Comparison of ENCODE assay signal across 10 cellular contexts in genomic region chr10:1240341-1240775, GRCh38.
A peak's percentile ranks its signal among the peaks of the same experiment; 100 is the strongest.
DNase-seq lines count a peak whose midpoint lies in the region; ATAC-seq, FAIRE-seq and TF ChIP-seq lines count a peak whose summit lies in the region.
"Had no signal": no experiment of that assay in that cellular context is flagged by ENCODE, and none has a peak within 500 bp of the region (broad histone marks: within the 10 kb centered on the region; RNA-seq: fewer than 3 reads in every experiment).

No MANE protein-coding gene starts in this region.

- peak overlapping the region; percentile 55 for H3K18ac ChIP-seq in H1 (ENCODE audit: extremely low read depth, low read length)

- H3K27ac Mint-ChIP-seq in neural progenitor cell: no peak overlapping the region

- WGBS in H1 (ENCODE audit: extremely low coverage in 1 of 2, insufficient coverage in 1 of 2, insufficient read length in 1 of 2, insufficient replicate concordance in 2 of 2, low coverage in 1 of 2, low lambda C conversion rate in 2 of 2, missing lambda C conversion rate in 1 of 2), 2 experiments: 19% methylated on average over 7 of the region's 8 CpGs; no CpG with 5 or more reads in 1 of the 2 experiments

- peak; percentile 46 for DNase-seq in GF-D8 (lab: John Stamatoyannopoulos, UW)
- DNase-seq in NCI-H2107 (lab: John Stamatoyannopoulos, UW): peak; percentile 5
- DNase-seq in H1 (ENCODE audit: low read depth in 1 of 2, low spot score in 2 of 2): peak; percentile 31 to 70
- DNase-seq in neural progenitor cell (ENCODE audit: low spot score): no peak
- DNase-seq in SIG-M5 (lab: John Stamatoyannopoulos, UW): no peak
- DNase-seq in GM19238 (ENCODE audit: insufficient read length, low spot score): no peak
- DNase-seq: GOT3 had no signal

- H3K56ac ChIP-seq in H1 (replicated peaks; ENCODE audit: insufficient read length, low read depth, low read length): peak overlapping the region; percentile 10

- no peaks in the 10 kb centered on the region for H3K79me2 ChIP-seq in H1 (ENCODE audit: control insufficient read depth in 1 of 2, insufficient read depth in 2 of 2, low read length in 2 of 2)
- no peaks in the 10 kb centered on the region for H3K79me2 ChIP-seq in neural progenitor cell (ENCODE audit: low read depth)

- peak overlapping the region; percentile 57 for H3K4ac ChIP-seq in H1 (replicated peaks; ENCODE audit: insufficient read length, low read depth, low read length)

- POLR2A ChIA-PET in H1 (lab: Charles Lee; ENCODE audit: partially characterized antibody): interaction anchor here (0.8 kb wide), 1 partner anchor 27 kb away, joined by 3 read pairs; no protein-coding TSS in a partner anchor

- peak overlapping the region; percentile 77 for H4K5ac ChIP-seq in H1 (ENCODE audit: insufficient read length, low read depth, low read length)

- FAIRE-seq in H1 (lab: Jason Lieb, UNC): no peak

- TF ChIP-seq POLR2A in H1 (IDR thresholded peaks at IDR 0.05; ENCODE audit: control extremely low read depth in 1 of 2, low read depth in 2 of 2, low read length in 2 of 2): peak in 1 of 2 experiments; percentile 44; a peak in 1 of 3 replicates

- ATAC-seq in GM19035 (IDR thresholded peaks at IDR 0.05; ENCODE audit: unreplicated experiment) (no peak), HG02759 (IDR thresholded peaks at IDR 0.05; ENCODE audit: unreplicated experiment) (no peak)

- no peaks in the 10 kb centered on the region for H3K23me2 ChIP-seq in H1 (ENCODE audit: low read depth, low read length)

- H3K4me3 Mint-ChIP-seq in neural progenitor cell: peak overlapping the region; percentile 76

- H2BK5ac ChIP-seq in H1 (ENCODE audit: low read depth, low read length): peak overlapping the region; percentile 79

- peaks cover 15% of the 10 kb centered on the region for H3F3A ChIP-seq in neural progenitor cell (ENCODE audit: low read depth)

- no peak overlapping the region for H3K14ac ChIP-seq in H1 (ENCODE audit: insufficient read length)

- peak overlapping the region; percentile 78 for H4K91ac ChIP-seq in H1 (replicated peaks; ENCODE audit: insufficient read length, low read length)

- H4K20me1 ChIP-seq in H1 (replicated peaks in 1 of 2; ENCODE audit: control insufficient read depth in 1 of 2, insufficient read depth in 2 of 2, low read length in 2 of 2) (no peaks in the 10 kb centered on the region), neural progenitor cell (ENCODE audit: low read depth) (no peaks in the 10 kb centered on the region)

- H3K23ac ChIP-seq in H1 (ENCODE audit: insufficient read length): no peak overlapping the region

- CTCF ChIA-PET in H1 (lab: Charles Lee; ENCODE audit: partially characterized antibody): interaction anchor here (1.3 to 4.8 kb wide), 2 partner anchors 57 to 129 kb away, joined by 4 to 24 read pairs; no protein-coding TSS in a partner anchor

- H3K9me3 Mint-ChIP-seq in neural progenitor cell: peaks cover 7% of the 10 kb centered on the region

- peak overlapping the region; percentile 95 for H2BK120ac ChIP-seq in H1 (replicated peaks; ENCODE audit: low read depth, low read length)

- H3K9ac ChIP-seq in H1 (replicated peaks in 1 of 4; ENCODE audit: extremely low read depth in 1 of 4, low read depth in 3 of 4, low read length in 3 of 4) (peak overlapping the region in 1 of 4 experiments; percentile 30; a peak in 1 of 7 replicates), neural progenitor cell (no peak overlapping the region)

- H2AFZ ChIP-seq in H1 (ENCODE audit: low read length): no peak overlapping the region
- peak overlapping the region; percentile 63 for H2AFZ ChIP-seq in neural progenitor cell (replicated peaks)

- H3K27me3 Mint-ChIP-seq in neural progenitor cell (ENCODE audit: insufficient read depth, low read depth): peaks cover 16% of the 10 kb centered on the region

- H4K8ac ChIP-seq in H1 (ENCODE audit: extremely low read depth, insufficient read depth, low read length): peak overlapping the region; percentile 91; the same call in 1 of the 2 replicates

- H2BK15ac ChIP-seq in H1 (ENCODE audit: low read length): 0 out of 2 replicates have a peak overlapping the region, but pooled peaks have one; percentile 4

- H3K4me3 ChIP-seq in H1 (ENCODE audit: extremely low read depth in 1 of 4, insufficient read depth in 2 of 4, low read depth in 3 of 4, low read length in 4 of 4) (peak overlapping the region in 2 of 4 experiments; percentile 5 to 43; a peak in 2 of 8 replicates), neural progenitor cell (no peak overlapping the region)
- H3K4me3 ChIP-seq: SJSA1 had no signal

- H3K9me3 ChIP-seq in H1 (ENCODE audit: insufficient read depth in 2 of 2, low read depth in 1 of 2, low read length in 1 of 2) (no peaks in the 10 kb centered on the region; a peak in 1 of 4 replicates), neural progenitor cell (ENCODE audit: low read depth) (no peaks in the 10 kb centered on the region)
- H3K9me3 ChIP-seq: SJSA1 had no signal

- peak overlapping the region; percentile 62 for H3K27ac ChIP-seq in H1 (ENCODE audit: low read depth, low read length)
- no peak overlapping the region for H3K27ac ChIP-seq in neural progenitor cell
- H3K27ac ChIP-seq: SJSA1 had no signal

- 0 out of 2 replicates have a peak overlapping the region, but pooled peaks have one; percentile 71 for H2AK5ac ChIP-seq in H1 (ENCODE audit: low read depth, low read length)

- H3K36me3 ChIP-seq in H1 (ENCODE audit: control insufficient read depth in 2 of 4, insufficient read depth in 4 of 4, low read length in 3 of 4) (no peaks in the 10 kb centered on the region), neural progenitor cell (no peaks in the 10 kb centered on the region)
- H3K36me3 ChIP-seq: SJSA1 had no signal

- H3K4me1 ChIP-seq in H1 (replicated peaks in 1 of 4; ENCODE audit: control insufficient read depth in 3 of 4, insufficient read depth in 4 of 4, low read length in 3 of 4) (peaks cover 0 to 6% (median 2%) of the 10 kb centered on the region in 4 experiments; a peak in 6 of 7 replicates), neural progenitor cell (no peaks in the 10 kb centered on the region)
- H3K4me1 ChIP-seq: SJSA1 had no signal

- no peaks in the 10 kb centered on the region; a peak in 1 of 7 replicates for H3K27me3 ChIP-seq in H1 (replicated peaks in 1 of 4; ENCODE audit: control insufficient read depth in 3 of 4, extremely low read depth in 1 of 4, insufficient read depth in 3 of 4, low read length in 3 of 4)
- H3K27me3 ChIP-seq in neural progenitor cell: peaks cover 9% of the 10 kb centered on the region

- H3K36me3 Mint-ChIP-seq in neural progenitor cell: no peaks in the 10 kb centered on the region

- peak overlapping the region; percentile 97 for H2BK12ac ChIP-seq in H1 (ENCODE audit: low read depth, low read length)

- no peak; a peak in 1 of 4 replicates for TF ChIP-seq RAD21 in H1 (IDR thresholded peaks at IDR 0.05 in 1 of 2, conservative IDR thresholded peaks at IDR 0.05 in 1 of 2; ENCODE audit: low read depth in 2 of 2, low read length in 2 of 2)

- H3K79me1 ChIP-seq in H1 (ENCODE audit: low read depth, low read length): no peaks in the 10 kb centered on the region

- no peak for TF ChIP-seq CTCF in H1 (IDR thresholded peaks at IDR 0.05; ENCODE audit: control extremely low read depth in 1 of 3, insufficient read depth in 1 of 3, low read depth in 1 of 3, low read length in 3 of 3)
- no peak for TF ChIP-seq CTCF in neural progenitor cell (IDR thresholded peaks at IDR 0.05)

- peaks cover 28% of the 10 kb centered on the region for H3K4me1 Mint-ChIP-seq in neural progenitor cell

- peak overlapping the region; percentile 62; the same call in 1 of the 2 replicates for H2BK20ac ChIP-seq in H1 (ENCODE audit: low read length)

- H3K4me2 ChIP-seq in H1 (ENCODE audit: insufficient read depth in 1 of 2, low read depth in 2 of 2, low read length in 2 of 2) (peak overlapping the region in 1 of 2 experiments; percentile 61; a peak in 2 of 4 replicates), neural progenitor cell (no peak overlapping the region)

- no peak for TF ChIP-seq EP300 in H1 (IDR thresholded peaks at IDR 0.05; ENCODE audit: borderline replicate concordance in 1 of 2, low read depth in 2 of 2, low read length in 2 of 2)

TF ChIP-seq in H1, 55 proteins besides CTCF, POLR2A, EP300 and RAD21:
- TF ChIP-seq RNF2 (IDR thresholded peaks at IDR 0.05; ENCODE audit: borderline replicate concordance, low read depth, low read length, missing control alignments, poor library complexity, severe bottlenecking) (no peak), CEBPB (IDR thresholded peaks at IDR 0.05; ENCODE audit: low read depth, low read length) (no peak), TCF12 (IDR thresholded peaks at IDR 0.05; ENCODE audit: low read depth, low read length) (no peak), SIN3A (conservative IDR thresholded peaks at IDR 0.05 in 1 of 2, IDR thresholded peaks at IDR 0.05 in 1 of 2; ENCODE audit: low read depth in 1 of 2, low read length in 2 of 2) (peak in 1 of 2 experiments; percentile 23; a peak in 1 of 4 replicates), RXRA (IDR thresholded peaks at IDR 0.05; ENCODE audit: insufficient read depth, low read depth, low read length) (no peak), SIRT6 (IDR thresholded peaks at IDR 0.05; ENCODE audit: low read length) (no peak), FOSL1 (IDR thresholded peaks at IDR 0.05; ENCODE audit: insufficient read depth, low read depth, low read length) (no peak), SP1 (IDR thresholded peaks at IDR 0.05; ENCODE audit: low read depth, low read length) (0 out of 2 replicates have a peak, but pooled peaks have one; percentile 24), NANOG (IDR thresholded peaks at IDR 0.05; ENCODE audit: insufficient read depth, low read depth, low read length, poor library complexity, severe bottlenecking) (no peak), ZNF274 (IDR thresholded peaks at IDR 0.05; ENCODE audit: borderline replicate concordance, extremely low read depth, low read length) (no peak), BRCA1 (IDR thresholded peaks at IDR 0.05; ENCODE audit: low read depth, low read length) (no peak), RFX5 (IDR thresholded peaks at IDR 0.05; ENCODE audit: borderline replicate concordance, low read depth, low read length) (no peak), KDM5A (IDR thresholded peaks at IDR 0.05; ENCODE audit: low read length) (no peak), EZH2 (IDR thresholded peaks at IDR 0.05; ENCODE audit: low read depth, low read length, severe bottlenecking) (no peak), TAF7 (optimal IDR thresholded peaks at IDR 0.05; ENCODE audit: borderline replicate concordance, low read depth, low read length) (no peak)
- TF ChIP-seq, protein P1, sequence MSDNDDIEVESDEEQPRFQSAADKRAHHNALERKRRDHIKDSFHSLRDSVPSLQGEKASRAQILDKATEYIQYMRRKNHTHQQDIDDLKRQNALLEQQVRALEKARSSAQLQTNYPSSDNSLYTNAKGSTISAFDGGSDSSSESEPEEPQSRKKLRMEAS (IDR thresholded peaks at IDR 0.05): peak; percentile 85
- TF ChIP-seq, protein P2, sequence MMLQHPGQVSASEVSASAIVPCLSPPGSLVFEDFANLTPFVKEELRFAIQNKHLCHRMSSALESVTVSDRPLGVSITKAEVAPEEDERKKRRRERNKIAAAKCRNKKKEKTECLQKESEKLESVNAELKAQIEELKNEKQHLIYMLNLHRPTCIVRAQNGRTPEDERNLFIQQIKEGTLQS (IDR thresholded peaks at IDR 0.05; ENCODE audit: insufficient read depth, low read depth, low read length): no peak

Comparison
In these comparisons a context has a peak if more than half of its experiments do, and no peak if none do; other contexts are left out.
1. DNase-seq: peak in GF-D8 (single experiment), NCI-H2107 (single experiment) and H1 (2 of 2); none in neural progenitor cell (single experiment), SIG-M5 (single experiment) and GM19238 (single experiment).